ENCODE assay signal across 9 cellular contexts in the genomic region with DNA sequence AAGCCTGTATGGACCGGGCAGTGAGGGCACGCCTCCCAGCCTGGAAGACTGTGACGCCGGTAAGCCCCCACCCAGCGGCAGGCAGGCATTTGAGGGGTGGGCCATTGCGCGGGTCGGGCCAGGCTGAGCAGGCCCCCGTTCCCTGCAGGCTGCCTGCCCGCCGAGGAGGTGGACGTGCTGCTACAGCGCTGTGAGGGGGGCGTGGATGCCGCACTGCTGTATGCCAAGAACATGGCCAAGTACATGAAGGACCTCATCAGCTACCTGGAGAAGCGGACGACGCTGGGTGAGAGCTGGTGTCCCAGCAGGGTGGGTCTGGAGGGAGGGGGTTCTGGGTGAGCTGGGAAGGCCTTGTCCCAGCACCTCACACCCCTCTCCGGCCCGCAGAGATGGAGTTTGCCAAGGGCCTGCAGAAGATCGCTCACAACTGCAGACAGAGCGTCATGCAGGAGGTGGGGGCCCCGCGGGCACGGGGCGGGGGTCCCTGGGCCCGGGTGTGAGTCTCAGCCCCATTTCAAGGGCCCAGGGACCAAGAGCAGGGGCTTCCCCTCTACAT. TPM values are rescaled to one million over a fixed set of nuclear protein-coding genes. Genes with fewer than 3 reads are reported as not detected.
DNase-seq lines count a peak whose midpoint lies in the region; ATAC-seq and TF ChIP-seq lines count a peak whose summit lies in the region.
"Had no signal": no experiment of that assay in that cellular context is flagged by ENCODE, and none has a peak within 500 bp of the region (broad histone marks: within the 10 kb centered on the region; RNA-seq: fewer than 3 reads in every experiment).

No MANE protein-coding gene starts in this region.

- in situ Hi-C loops in Panc1 (cut with HindIII; ENCODE audit: low pct_unique_long_range_greater_than_20kb, low sequenced_read_pairs), result no loop called here

- no peak overlapping the region for H3K27ac Mint-ChIP-seq in chondrocyte (ENCODE audit: unreplicated experiment)
- peak overlapping the region in 1 of 2 donors; percentile 95 for H3K27ac Mint-ChIP-seq in stimulated activated naive CD8-positive, alpha-beta T cell treated with anti-CD3 and anti-CD28 coated beads, Interleukin-15, amount 100 ng/mL, for 72 hours

- H3K4me1 Mint-ChIP-seq in chondrocyte (ENCODE audit: low read depth), result peaks cover 5% of the 10 kb centered on the region
- H3K4me1 Mint-ChIP-seq in stimulated activated naive CD8-positive, alpha-beta T cell treated with anti-CD3 and anti-CD28 coated beads, Interleukin-15, amount 100 ng/mL, for 72 hours, result peaks cover 77% of the 10 kb centered on the region

- peaks cover 12% of the 10 kb centered on the region for H3K27me3 Mint-ChIP-seq in chondrocyte (ENCODE audit: low read depth)
- no peaks in the 10 kb centered on the region for H3K27me3 Mint-ChIP-seq in stimulated activated naive CD8-positive, alpha-beta T cell treated with anti-CD3 and anti-CD28 coated beads, Interleukin-15, amount 100 ng/mL, for 72 hours

- POLR2A ChIA-PET in Panc1 (lab: Charles Lee), result no interaction called here

- peak; percentile 75 for DNase-seq in activated CD8-positive, alpha-beta memory T cell treated with anti-CD3 and anti-CD28 coated beads for 24 hours
- no peak for DNase-seq in activated CD8-positive, alpha-beta memory T cell treated with anti-CD3 and anti-CD28 coated beads, Interleukin-2, amount 50 U/mL, for 48 hours
- DNase-seq in Panc1 (ENCODE audit: low read depth, low spot score) (no peak), chondrocyte (ENCODE audit: low spot score) (peak; percentile 84), NCI-H1092 (lab: John Stamatoyannopoulos, UW) (no peak), NCI-H128 (lab: John Stamatoyannopoulos, UW; ENCODE audit: unreplicated experiment) (no peak)
- DNase-seq in stimulated activated naive CD8-positive, alpha-beta T cell treated with anti-CD3 and anti-CD28 coated beads, Interleukin-15, amount 100 ng/mL, for 72 hours, result peak in 1 of 2 donors; percentile 49
- DNase-seq: mesendoderm had no signal

- no peaks in the 10 kb centered on the region for H3K9me3 Mint-ChIP-seq in chondrocyte (ENCODE audit: low read depth)
- no peaks in the 10 kb centered on the region for H3K9me3 Mint-ChIP-seq in stimulated activated naive CD8-positive, alpha-beta T cell treated with anti-CD3 and anti-CD28 coated beads, Interleukin-15, amount 100 ng/mL, for 72 hours

- ATAC-seq in Panc1 (peak; percentile 5; the same call in 1 of the 2 replicates), GM21528 (IDR thresholded peaks at IDR 0.05; ENCODE audit: low FRiP score, unreplicated experiment) (no peak)
- peak; percentile 1 for ATAC-seq in stimulated activated naive CD8-positive, alpha-beta T cell treated with anti-CD3 and anti-CD28 coated beads, Interleukin-15, amount 100 ng/mL, for 72 hours

- H3K4me1 ChIP-seq in Panc1 (ENCODE audit: control insufficient read depth, insufficient read depth, low read length), result peaks cover 8% of the 10 kb centered on the region

- intact Hi-C loops in Panc1 (cut with micrococcal nuclease; ENCODE audit: unreplicated experiment), result no loop called here

- peak overlapping the region; percentile 48; the same call in 1 of the 2 replicates for H3K27ac ChIP-seq in Panc1 (ENCODE audit: low read length)

- H3K27me3 ChIP-seq in Panc1 (ENCODE audit: control insufficient read depth, insufficient read depth, low read length), result no peaks in the 10 kb centered on the region

- no peak overlapping the region for H3K4me3 Mint-ChIP-seq in chondrocyte (ENCODE audit: unreplicated experiment)
- H3K4me3 Mint-ChIP-seq in stimulated activated naive CD8-positive, alpha-beta T cell treated with anti-CD3 and anti-CD28 coated beads, Interleukin-15, amount 100 ng/mL, for 72 hours, result peak overlapping the region; percentile 62 to 83

- H3K9me3 ChIP-seq in Panc1 (ENCODE audit: control insufficient read depth, insufficient read depth, low read depth, low read length), result no peaks in the 10 kb centered on the region

- CTCF ChIA-PET in Panc1 (lab: Charles Lee), result interaction anchor here (0.5 kb wide), 1 partner anchor 84 kb away, joined by 3 read pairs; no protein-coding TSS in a partner anchor

- no peaks in the 10 kb centered on the region for H3K36me3 ChIP-seq in Panc1 (ENCODE audit: control insufficient read depth, insufficient read depth, low read length)

- H3K4me3 ChIP-seq in Panc1 (ENCODE audit: low read depth in 2 of 2, low read length in 2 of 2), result peak overlapping the region in 1 of 2 experiments; percentile 4; a peak in 1 of 4 replicates

- BruUV-seq in Panc1 (replicated peaks; lab: Mats Ljungman, UMichigan), result no TSS peak

- TF ChIP-seq CTCF in Panc1 (IDR thresholded peaks at IDR 0.05) (no peak), chondrocyte (IDR thresholded peaks at IDR 0.05) (no peak)

- H3K36me3 Mint-ChIP-seq in chondrocyte (ENCODE audit: low read depth), result no peaks in the 10 kb centered on the region

RNA-seq across cellular contexts. Expression of a gene that starts 7.1 kb away (rescaled TPM):
- total RNA-seq in Panc1 (2021; ENCODE audit: unreplicated experiment) (27.8 TPM), chondrocyte (0.57 to 1.6 TPM (median 1.0 TPM) in 3 replicates)
- polyA plus RNA-seq in Panc1 (2012; ENCODE audit: insufficient read length), result 34.5 TPM

RNA-seq across cellular contexts. Expression of a gene that starts 21.1 kb away (rescaled TPM):
- total RNA-seq in Panc1 (2021; ENCODE audit: unreplicated experiment), result 279 TPM
- 538 TPM for polyA plus RNA-seq in Panc1 (2012; ENCODE audit: insufficient read length)
- 110 to 119 TPM (median 113 TPM) in 3 replicates for total RNA-seq in chondrocyte

RNA-seq across cellular contexts. Expression of a gene that starts 29.8 kb away (rescaled TPM):
- total RNA-seq in Panc1 (2021; ENCODE audit: unreplicated experiment) (577 TPM), chondrocyte (240 to 246 TPM (median 245 TPM) in 3 replicates)
- polyA plus RNA-seq in Panc1 (2012; ENCODE audit: insufficient read length), result 1,363 TPM

RNA-seq across cellular contexts. Expression of a gene that starts 34.1 kb away (rescaled TPM):
- 47.5 TPM for total RNA-seq in Panc1 (2021; ENCODE audit: unreplicated experiment)
- polyA plus RNA-seq in Panc1 (2012; ENCODE audit: insufficient read length), result 52.0 TPM
- total RNA-seq in chondrocyte, result 6.7 to 15.9 TPM (median 8.9 TPM) in 3 replicates

RNA-seq across cellular contexts. Expression of a gene that starts 47.6 kb away (rescaled TPM):
- total RNA-seq in Panc1 (2021; ENCODE audit: unreplicated experiment) (203 TPM), chondrocyte (258 to 363 TPM (median 357 TPM) in 3 replicates)
- 201 TPM for polyA plus RNA-seq in Panc1 (2012; ENCODE audit: insufficient read length)

Comparison
In these comparisons a context has a peak if more than half of its experiments do, and no peak if none do; other contexts are left out.
1. DNase-seq: peak in activated CD8-positive, alpha-beta memory T cell treated with anti-CD3 and anti-CD28 coated beads for 24 hours (single experiment) and chondrocyte (single experiment); none in activated CD8-positive, alpha-beta memory T cell treated with anti-CD3 and anti-CD28 coated beads, Interleukin-2, amount 50 U/mL, for 48 hours (single experiment), Panc1 (single experiment), NCI-H1092 (single experiment) and NCI-H128 (single experiment).
2. RNA of a gene that starts 7.1 kb away (total RNA-seq): 27.8 TPM in Panc1 (single experiment); 0.57 to 1.6 TPM in chondrocyte; every median in the first group is over 10 times any median in the second.